ENCODE assay signal across 8 cellular contexts in genomic region chr12:122421263-122421814, GRCh38. TPM values are rescaled to one million over a fixed set of nuclear protein-coding genes. Genes with fewer than 3 reads are reported as not detected.
DNase-seq lines count a peak whose midpoint lies in the region; ATAC-seq and TF ChIP-seq lines count a peak whose summit lies in the region.

No MANE protein-coding gene starts in this region.

- BruUV-seq in HCT116 (replicated peaks; lab: Mats Ljungman, UMichigan) = TSS peak; percentile 59

- no peak for TF ChIP-seq CTCF in HCT116 (IDR thresholded peaks at IDR 0.05 in 2 of 3, conservative IDR thresholded peaks at IDR 0.05 in 1 of 3; ENCODE audit: borderline replicate concordance in 1 of 3, insufficient read depth in 1 of 3, low read depth in 2 of 3, low read length in 2 of 3)

- peaks cover 27% of the 10 kb centered on the region for H3K4me1 Mint-ChIP-seq in central memory CD8-positive, alpha-beta T cell

- no peaks in the 10 kb centered on the region for H3K9me3 Mint-ChIP-seq in central memory CD8-positive, alpha-beta T cell

- no peaks in the 10 kb centered on the region for H4K20me1 ChIP-seq in HCT116 (ENCODE audit: insufficient read depth)

- no peaks in the 10 kb centered on the region for H3K36me3 ChIP-seq in HCT116 (ENCODE audit: control insufficient read depth in 1 of 2, insufficient read depth in 2 of 2, low read length in 2 of 2)
- no peaks in the 10 kb centered on the region for H3K36me3 ChIP-seq in stomach smooth muscle (ENCODE audit: control insufficient read depth in 2 of 2, insufficient read depth in 2 of 2, low read length in 2 of 2)

- no peaks in the 10 kb centered on the region for H3K9me2 ChIP-seq in HCT116 (ENCODE audit: insufficient read depth)

- peak overlapping the region; percentile 89 for H3K27ac Mint-ChIP-seq in central memory CD8-positive, alpha-beta T cell (ENCODE audit: low read depth)

- H3K4me3 ChIP-seq in HCT116 (replicated peaks in 1 of 2; ENCODE audit: low read depth in 1 of 2, low read length in 2 of 2) (peak overlapping the region; percentile 77 to 85), stomach smooth muscle (ENCODE audit: low read length in 2 of 2) (peak overlapping the region; percentile 86 to 91)

- RAD21 ChIA-PET in HCT116 (lab: Charles Lee; ENCODE audit: low non-redundant PET in 1 of 2, low total read pairs in 2 of 2, uncharacterized antibody in 2 of 2, unreplicated experiment in 2 of 2) = no interaction called here

- no peaks in the 10 kb centered on the region for H3K9me3 ChIP-seq in HCT116 (ENCODE audit: control insufficient read depth in 1 of 2, insufficient read depth in 1 of 2, low read depth in 1 of 2, low read length in 2 of 2)
- H3K9me3 ChIP-seq in stomach smooth muscle (ENCODE audit: control insufficient read depth in 2 of 2, low read length in 2 of 2) = no peaks in the 10 kb centered on the region

- TF ChIP-seq POLR2A in HCT116 (IDR thresholded peaks at IDR 0.05; ENCODE audit: borderline replicate concordance, extremely low read depth, insufficient read depth, insufficient read length) = no peak

- H3K4me1 ChIP-seq in HCT116 (ENCODE audit: control insufficient read depth in 1 of 2, insufficient read depth in 2 of 2, low read length in 2 of 2) (peaks cover 24 to 35% of the 10 kb centered on the region in 2 experiments), stomach smooth muscle (ENCODE audit: control insufficient read depth, insufficient read depth, low read length) (peaks cover 31% of the 10 kb centered on the region)

- peak overlapping the region; percentile 95 for H3K27ac ChIP-seq in HCT116 (ENCODE audit: low read depth, low read length)
- peak overlapping the region; percentile 97 for H3K27ac ChIP-seq in stomach smooth muscle (ENCODE audit: low read length)

- H3K27me3 Mint-ChIP-seq in central memory CD8-positive, alpha-beta T cell = no peaks in the 10 kb centered on the region

- peak in 8 of 14 donors; percentile 25 to 68 (median 58) for DNase-seq in C1 segment of cervical spinal cord (lab: John Stamatoyannopoulos, UW)
- no peak for DNase-seq in HCT116 (ENCODE audit: low read depth, low spot score)
- peak; percentile 65 for DNase-seq in RPMI8226
- no peak for DNase-seq in central memory CD8-positive, alpha-beta T cell (ENCODE audit: low spot score in 2 of 2)
- DNase-seq in left colon = peak; percentile 47 to 57
- no peak for DNase-seq in LoVo (ENCODE audit: low spot score)
- DNase-seq in 8988T = no peak

- peak overlapping the region; percentile 78 for H3K4me2 ChIP-seq in HCT116 (ENCODE audit: low read length)

- CTCF ChIA-PET in HCT116 (lab: Charles Lee) = interaction anchor here (3.8 kb wide), 1 partner anchor 21 kb away, joined by 25 read pairs; no protein-coding TSS in a partner anchor

- peaks cover 49% of the 10 kb centered on the region for H3K79me2 ChIP-seq in HCT116 (ENCODE audit: insufficient read depth, low read length)

- H3K27me3 ChIP-seq in HCT116 (ENCODE audit: insufficient read depth, low read length) = no peaks in the 10 kb centered on the region
- no peaks in the 10 kb centered on the region for H3K27me3 ChIP-seq in stomach smooth muscle (ENCODE audit: control insufficient read depth in 1 of 2, insufficient read depth in 2 of 2, low read length in 2 of 2)

- no peak for TF ChIP-seq RAD21 in HCT116 (IDR thresholded peaks at IDR 0.05; ENCODE audit: low read depth)

- H3K36me3 Mint-ChIP-seq in central memory CD8-positive, alpha-beta T cell (ENCODE audit: insufficient read depth) = peaks cover 3% of the 10 kb centered on the region

- POLR2A ChIA-PET in HCT116 (lab: Charles Lee) = interaction anchor here (1.3 to 4.4 kb wide), 3 partner anchors 21 to 44 kb away, joined by 3 to 21 read pairs (median 5); no protein-coding TSS in a partner anchor

- peak overlapping the region; percentile 88 for H3K4me3 Mint-ChIP-seq in central memory CD8-positive, alpha-beta T cell

- H3K9ac ChIP-seq in HCT116 (ENCODE audit: low read length) (peak overlapping the region; percentile 82), stomach smooth muscle (ENCODE audit: low read length in 2 of 2) (peak overlapping the region; percentile 95 to 98)

- ATAC-seq in HCT116 (peak; percentile 28), left colon (peak; percentile 50)
- peak; percentile 5 for ATAC-seq in central memory CD8-positive, alpha-beta T cell (replicated peaks; ENCODE audit: extremely low read depth, poor library complexity, severe bottlenecking)

- no peak overlapping the region for H2AFZ ChIP-seq in HCT116 (ENCODE audit: low read depth, low read length, poor library complexity, severe bottlenecking)

- intact Hi-C loops in HCT116 (cut with micrococcal nuclease) (loop anchor here (1.0 kb wide), 1 partner anchor 21 kb away; no protein-coding TSS in a partner anchor), left colon (cut with DNase I, micrococcal nuclease) (no loop called here)

TF ChIP-seq in HCT116, 20 proteins besides CTCF, POLR2A, EP300 and RAD21:
- no peak for TF ChIP-seq SP1 (IDR thresholded peaks at IDR 0.05; ENCODE audit: low read depth)
- no peak for TF ChIP-seq CEBPB (IDR thresholded peaks at IDR 0.05; ENCODE audit: low read depth)
- TF ChIP-seq, protein P1, sequence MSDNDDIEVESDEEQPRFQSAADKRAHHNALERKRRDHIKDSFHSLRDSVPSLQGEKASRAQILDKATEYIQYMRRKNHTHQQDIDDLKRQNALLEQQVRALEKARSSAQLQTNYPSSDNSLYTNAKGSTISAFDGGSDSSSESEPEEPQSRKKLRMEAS (IDR thresholded peaks at IDR 0.05) = no peak
- TF ChIP-seq SIN3A (IDR thresholded peaks at IDR 0.05; ENCODE audit: low read depth) = 0 out of 2 replicates have a peak, but pooled peaks have one; percentile 8
- 0 out of 2 replicates have a peak, but pooled peaks have one; percentile 1 for TF ChIP-seq FOSL1 (IDR thresholded peaks at IDR 0.05; ENCODE audit: low read depth)
- no peak for TF ChIP-seq ZNF274 (IDR thresholded peaks at IDR 0.05; ENCODE audit: low read depth, low read length)
- TF ChIP-seq JUND (IDR thresholded peaks at IDR 0.05) = no peak
- TF ChIP-seq, protein P2, sequence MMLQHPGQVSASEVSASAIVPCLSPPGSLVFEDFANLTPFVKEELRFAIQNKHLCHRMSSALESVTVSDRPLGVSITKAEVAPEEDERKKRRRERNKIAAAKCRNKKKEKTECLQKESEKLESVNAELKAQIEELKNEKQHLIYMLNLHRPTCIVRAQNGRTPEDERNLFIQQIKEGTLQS (IDR thresholded peaks at IDR 0.05) = no peak
- TF ChIP-seq SRF (IDR thresholded peaks at IDR 0.05; ENCODE audit: low read depth) = no peak
TF ChIP-seq in HCT116: peak in this region for 2.

RNA-seq across cellular contexts. Expression of gene CLIP1, which starts 1.1 kb away (rescaled TPM):
- total RNA-seq in HCT116 (2021; ENCODE audit: unreplicated experiment) (42.9 TPM), left colon (10 to 100 TPM; 53.8 to 57.5 TPM)
- polyA plus RNA-seq in HCT116 (2012) = 24.7 and 27.4 TPM in 2 replicates

Comparison
In these comparisons a context has a peak if more than half of its experiments do, and no peak if none do; other contexts are left out.
1. DNase-seq: peak in C1 segment of cervical spinal cord (8 of 14), RPMI8226 (single experiment) and left colon (2 of 2); none in HCT116 (single experiment), central memory CD8-positive, alpha-beta T cell (0 of 2), LoVo (single experiment) and 8988T (single experiment).
2. Peak in every context shown above with its lines, with median percentiles within 50 percentile points of each other: ATAC-seq.